Comparison of ENCODE assay signal across 17 cellular contexts in genomic region chr1:33276573-33277298, GRCh38. TPM values are rescaled to one million over a fixed set of nuclear protein-coding genes. Genes with fewer than 3 reads are reported as not detected.
DNase-seq lines count a peak whose midpoint lies in the region; ATAC-seq lines count a peak whose summit lies in the region.
"Had no signal": no experiment of that assay in that cellular context is flagged by ENCODE, and none has a peak within 500 bp of the region (broad histone marks: within the 10 kb centered on the region; RNA-seq: fewer than 3 reads in every experiment).

No MANE protein-coding gene starts in this region.

- no peak overlapping the region for H3K27ac Mint-ChIP-seq in stimulated activated naive CD8-positive, alpha-beta T cell treated with anti-CD3 and anti-CD28 coated beads, Interleukin-15, amount 100 ng/mL, for 72 hours
- no peak overlapping the region for H3K27ac Mint-ChIP-seq in activated T-helper 1 cell treated with anti-CD3 and anti-CD28 coated beads, Interleukin-12 subunit alpha, Interleukin-12 subunit beta, Interleukin-2, Interleukin-4 antibody, amounts not matched to agents 30 ng/mL and 10 ng/mL and 1 ng/mL, durations not matched to agents 14 hours and 24 hours and 36 hours

- H3K4me3 Mint-ChIP-seq in stimulated activated naive CD8-positive, alpha-beta T cell treated with anti-CD3 and anti-CD28 coated beads, Interleukin-15, amount 100 ng/mL, for 72 hours: no peak overlapping the region
- no peak overlapping the region for H3K4me3 Mint-ChIP-seq in activated T-helper 1 cell treated with anti-CD3 and anti-CD28 coated beads, Interleukin-12 subunit alpha, Interleukin-12 subunit beta, Interleukin-2, Interleukin-4 antibody, amounts not matched to agents 30 ng/mL and 10 ng/mL and 1 ng/mL, durations not matched to agents 14 hours and 24 hours and 36 hours

- H3K36me3 Mint-ChIP-seq in activated T-helper 1 cell treated with anti-CD3 and anti-CD28 coated beads, Interleukin-12 subunit alpha, Interleukin-12 subunit beta, Interleukin-2, Interleukin-4 antibody, amounts not matched to agents 30 ng/mL and 10 ng/mL and 1 ng/mL, durations not matched to agents 14 hours and 24 hours and 36 hours (ENCODE audit: low read depth): peaks cover 10% of the 10 kb centered on the region

- DNase-seq in stimulated activated naive CD8-positive, alpha-beta T cell treated with anti-CD3 and anti-CD28 coated beads, Interleukin-15, amount 100 ng/mL, for 72 hours: no peak
- no peak for DNase-seq in stimulated activated naive CD8-positive, alpha-beta T cell treated with anti-CD3 and anti-CD28 coated beads, Interleukin-15, Interleukin-2, amounts not matched to agents 100 U/mL and 50 U/mL, for 24 hours
- DNase-seq in posterior vena cava (ENCODE audit: low spot score) (peak; percentile 72), NCI-H345 treated with DMSO at 0.1 percent for 48 hours (lab: John Stamatoyannopoulos, UW; ENCODE audit: unreplicated experiment) (no peak)
- DNase-seq in activated T-helper 1 cell treated with anti-CD3 and anti-CD28 coated beads, Interleukin-12 subunit alpha, Interleukin-12 subunit beta, Interleukin-2, Interleukin-4 antibody, amounts not matched to agents 30 ng/mL and 10 ng/mL and 1 ng/mL, durations not matched to agents 14 hours and 24 hours and 36 hours (ENCODE audit: low spot score): no peak
- DNase-seq: ACHN; C1 segment of cervical spinal cord; CD8-positive, alpha-beta memory T cell; DMS79; NCI-H1417; NCI-H187 treated with DMSO at 0.1 percent for 48 hours; NCI-H226; NCI-H524 treated with DMSO at 0.1 percent for 48 hours; PC-3; RPMI8226 had no signal

- ATAC-seq in stimulated activated naive CD8-positive, alpha-beta T cell treated with anti-CD3 and anti-CD28 coated beads, Interleukin-15, amount 100 ng/mL, for 72 hours: peak; percentile 48
- ATAC-seq in stimulated activated naive CD8-positive, alpha-beta T cell treated with anti-CD3 and anti-CD28 coated beads, Interleukin-15, Interleukin-2, amounts not matched to agents 100 U/mL and 50 U/mL, for 24 hours: no peak
- ATAC-seq in esophagus mucosa: peak; percentile 17
- ATAC-seq in GM18498 (IDR thresholded peaks at IDR 0.05; ENCODE audit: unreplicated experiment): no peak
- ATAC-seq: PC-3 had no signal

- peaks cover 21% of the 10 kb centered on the region for H3K4me1 Mint-ChIP-seq in stimulated activated naive CD8-positive, alpha-beta T cell treated with anti-CD3 and anti-CD28 coated beads, Interleukin-15, amount 100 ng/mL, for 72 hours
- H3K4me1 Mint-ChIP-seq in activated T-helper 1 cell treated with anti-CD3 and anti-CD28 coated beads, Interleukin-12 subunit alpha, Interleukin-12 subunit beta, Interleukin-2, Interleukin-4 antibody, amounts not matched to agents 30 ng/mL and 10 ng/mL and 1 ng/mL, durations not matched to agents 14 hours and 24 hours and 36 hours (ENCODE audit: low read depth): peaks cover 14% of the 10 kb centered on the region

- H3K9me3 Mint-ChIP-seq in stimulated activated naive CD8-positive, alpha-beta T cell treated with anti-CD3 and anti-CD28 coated beads, Interleukin-15, amount 100 ng/mL, for 72 hours: no peaks in the 10 kb centered on the region
- no peaks in the 10 kb centered on the region for H3K9me3 Mint-ChIP-seq in activated T-helper 1 cell treated with anti-CD3 and anti-CD28 coated beads, Interleukin-12 subunit alpha, Interleukin-12 subunit beta, Interleukin-2, Interleukin-4 antibody, amounts not matched to agents 30 ng/mL and 10 ng/mL and 1 ng/mL, durations not matched to agents 14 hours and 24 hours and 36 hours
- H3K9me3 Mint-ChIP-seq: CD8-positive, alpha-beta memory T cell had no signal

- intact Hi-C loops in posterior vena cava (cut with DNase I): no loop called here
- intact Hi-C loops in activated T-helper 1 cell treated with anti-CD3 and anti-CD28 coated beads, Interleukin-12 subunit alpha, Interleukin-12 subunit beta, Interleukin-2, Interleukin-4 antibody, amounts not matched to agents 30 ng/mL and 10 ng/mL and 1 ng/mL, durations not matched to agents 14 hours and 24 hours and 36 hours (cut with micrococcal nuclease): no loop called here

- no peaks in the 10 kb centered on the region for H3K27me3 Mint-ChIP-seq in stimulated activated naive CD8-positive, alpha-beta T cell treated with anti-CD3 and anti-CD28 coated beads, Interleukin-15, amount 100 ng/mL, for 72 hours
- no peaks in the 10 kb centered on the region for H3K27me3 Mint-ChIP-seq in activated T-helper 1 cell treated with anti-CD3 and anti-CD28 coated beads, Interleukin-12 subunit alpha, Interleukin-12 subunit beta, Interleukin-2, Interleukin-4 antibody, amounts not matched to agents 30 ng/mL and 10 ng/mL and 1 ng/mL, durations not matched to agents 14 hours and 24 hours and 36 hours (ENCODE audit: insufficient read depth)
- H3K27me3 Mint-ChIP-seq: CD8-positive, alpha-beta memory T cell had no signal

RNA-seq across cellular contexts. Expression of gene ZNF362, which starts 20.4 kb away (rescaled TPM):
- total RNA-seq in esophagus mucosa (14.0 TPM), posterior vena cava (10 to 100 TPM; 25.8 to 37.0 TPM)
- total RNA-seq in activated T-helper 1 cell treated with anti-CD3 and anti-CD28 coated beads, Interleukin-12 subunit alpha, Interleukin-12 subunit beta, Interleukin-2, Interleukin-4 antibody, amounts not matched to agents 30 ng/mL and 10 ng/mL and 1 ng/mL, durations not matched to agents 14 hours and 24 hours and 36 hours: 13.8 and 14.6 TPM in 2 replicates

RNA-seq across cellular contexts. Expression of gene A3GALT2, which starts 44.2 kb away (rescaled TPM):
- total RNA-seq in esophagus mucosa (not detected), posterior vena cava (under 1 TPM in 1 of 2 donors, not detected in 1; 0.24 TPM)
- not detected in 2 replicates for total RNA-seq in activated T-helper 1 cell treated with anti-CD3 and anti-CD28 coated beads, Interleukin-12 subunit alpha, Interleukin-12 subunit beta, Interleukin-2, Interleukin-4 antibody, amounts not matched to agents 30 ng/mL and 10 ng/mL and 1 ng/mL, durations not matched to agents 14 hours and 24 hours and 36 hours
- total RNA-seq: CD8-positive, alpha-beta memory T cell; PC-3 had no signal

Comparison
In these comparisons a context has a peak if more than half of its experiments do, and no peak if none do; other contexts are left out.
1. ATAC-seq: peak in stimulated activated naive CD8-positive, alpha-beta T cell treated with anti-CD3 and anti-CD28 coated beads, Interleukin-15, amount 100 ng/mL, for 72 hours (single experiment) and esophagus mucosa (single experiment); none in stimulated activated naive CD8-positive, alpha-beta T cell treated with anti-CD3 and anti-CD28 coated beads, Interleukin-15, Interleukin-2, amounts not matched to agents 100 U/mL and 50 U/mL, for 24 hours (single experiment) and GM18498 (single experiment).